ENCODE assay signal across 8 cellular contexts in genomic region chr6:149749594-149750135, GRCh38.
DNase-seq lines count a peak whose midpoint lies in the region; ATAC-seq lines count a peak whose summit lies in the region.

Gene PCMT1 (plus strand): TSS chr6:149749741. CDS start chr6:149749902, 161 bp downstream.

- DNase-seq in AG08396 (ENCODE audit: low spot score), result peak; percentile 98
- peak; percentile 81 for DNase-seq in NCI-H226
- DNase-seq in activated CD4-positive, CD25-positive, alpha-beta regulatory T cell (lab: John Stamatoyannopoulos, UW), result peak; percentile 78 to 90 (median 82)
- DNase-seq in central memory CD4-positive, alpha-beta T cell, result peak; percentile 93
- peak; percentile 86 for DNase-seq in iris pigment epithelial cell (ENCODE audit: low read depth)
- peak; percentile 86 for DNase-seq in stimulated activated CD4-positive, alpha-beta T cell treated with anti-CD3 and anti-CD28 coated beads, Interleukin-12 subunit alpha, Interleukin-12 subunit beta, amount 100 ng/mL, for 4 hours

- ATAC-seq in GM18909 (IDR thresholded peaks at IDR 0.05; ENCODE audit: poor library complexity, unreplicated experiment), result peak; percentile 85
- peak; percentile 79 for ATAC-seq in HG03159 (IDR thresholded peaks at IDR 0.05; ENCODE audit: unreplicated experiment)

Comparison
In these comparisons a context has a peak if more than half of its experiments do, and no peak if none do; other contexts are left out.
1. Peak in every context shown above with its lines: DNase-seq and ATAC-seq.